7 cellular contexts compared by ENCODE assay signal in the genomic region with DNA sequence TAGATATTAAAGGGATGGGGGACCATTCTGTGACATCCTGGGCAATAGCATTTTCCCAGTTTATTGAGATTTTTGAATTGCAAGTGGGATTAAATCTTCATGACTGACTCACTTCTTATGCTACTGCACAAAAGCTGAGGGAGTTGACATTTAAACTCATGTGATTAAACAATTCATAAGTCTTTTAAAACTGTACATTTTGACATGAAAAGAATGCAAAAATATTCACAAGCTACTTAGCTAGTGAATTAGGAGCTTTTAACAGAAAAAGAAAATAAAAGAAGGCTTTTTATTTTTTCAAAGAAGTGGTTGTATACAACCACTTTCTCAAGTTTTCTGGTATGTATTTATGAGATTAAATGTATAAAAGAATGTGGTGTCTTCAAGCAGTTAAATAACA.
A peak's percentile ranks its signal among the peaks of the same experiment; 100 is the strongest.
DNase-seq lines count a peak whose midpoint lies in the region; ATAC-seq and TF ChIP-seq lines count a peak whose summit lies in the region.
"Not testable (repeated sequence)": the region's sequence is repeated elsewhere in the genome, so short reads cannot be mapped to it uniquely, and the experiment has no call there.

No MANE protein-coding gene starts in this region.

- not testable (repeated sequence) for H2BK120ac ChIP-seq in IMR-90 (ENCODE audit: low read depth, low read length)

- not testable (repeated sequence) for H3K9me3 ChIP-seq in IMR-90 (ENCODE audit: control insufficient read depth, insufficient read depth, low read length); hepatocyte (ENCODE audit: low read depth); psoas muscle; thoracic aorta

- dilution Hi-C loops in IMR-90 (cut with HindIII; ENCODE audit: low sequenced_read_pairs, unreplicated experiment): not testable (repeated sequence)

- H3K27ac ChIP-seq in IMR-90 (ENCODE audit: insufficient read depth, low read length); hepatocyte: not testable (repeated sequence)
- peak overlapping the region; percentile 4 for H3K27ac ChIP-seq in psoas muscle
- peak overlapping the region in 1 of 2 donors; percentile 60 for H3K27ac ChIP-seq in thoracic aorta

- not testable (repeated sequence) for H3K4me3 ChIP-seq in IMR-90 (ENCODE audit: insufficient read depth, low read depth, low read length); choroid plexus epithelial cell (ENCODE audit: low read depth, low read length); hepatocyte; psoas muscle
- peak overlapping the region; percentile 66 for H3K4me3 ChIP-seq in thoracic aorta

- H3K9me2 ChIP-seq in hepatocyte (replicated peaks; ENCODE audit: insufficient read depth): not testable (repeated sequence)

- not testable (repeated sequence) for H2AK9ac ChIP-seq in IMR-90 (replicated peaks; ENCODE audit: low read depth, low read length, poor library complexity)

- not testable (repeated sequence) for H2AFZ ChIP-seq in IMR-90 (replicated peaks; ENCODE audit: low read length, poor library complexity); hepatocyte

- not testable (repeated sequence) for H3K9ac ChIP-seq in IMR-90 (ENCODE audit: low read depth, low read length)

- DNase-seq in EH (ENCODE audit: low read depth): peak; percentile 1
- DNase-seq in IMR-90: peak; percentile 14
- peak; percentile 0 for DNase-seq in choroid plexus epithelial cell (ENCODE audit: low read depth)
- peak; percentile 77 for DNase-seq in foreskin melanocyte
- not testable (repeated sequence) for DNase-seq in hepatocyte (ENCODE audit: low spot score); psoas muscle; thoracic aorta (ENCODE audit: low spot score)

- not testable (repeated sequence) for H2BK15ac ChIP-seq in IMR-90 (ENCODE audit: low read depth, low read length)

- H3K14ac ChIP-seq in IMR-90 (replicated peaks; ENCODE audit: low read depth, low read length): not testable (repeated sequence)

- ATAC-seq in IMR-90 (ENCODE audit: low read depth) (peak; percentile 42; the same call in 1 of the 2 replicates), psoas muscle (peak in 1 of 4 donors; percentile 10)
- not testable (repeated sequence) for ATAC-seq in thoracic aorta (ENCODE audit: insufficient number of reproducible peaks, low FRiP score, low read depth)

- H3K79me2 ChIP-seq in hepatocyte: not testable (repeated sequence)

- not testable (repeated sequence) for H4K5ac ChIP-seq in IMR-90 (ENCODE audit: low read depth, low read length)

- not testable (repeated sequence) for H3K56ac ChIP-seq in IMR-90 (ENCODE audit: extremely low read depth, insufficient read depth, low read length)

- CTCF ChIA-PET in IMR-90 (lab: Yijun Ruan, JAX): not testable (repeated sequence)

- H3K4ac ChIP-seq in IMR-90 (ENCODE audit: low read depth, low read length): not testable (repeated sequence)

- not testable (repeated sequence) for H2AK5ac ChIP-seq in IMR-90 (ENCODE audit: low read depth, low read length)

- not testable (repeated sequence) for H3K27me3 ChIP-seq in IMR-90 (ENCODE audit: control insufficient read depth, insufficient read depth, low read length); hepatocyte; psoas muscle (ENCODE audit: insufficient read depth in 3 of 3, low read length in 2 of 3); thoracic aorta (replicated peaks; ENCODE audit: insufficient read depth)

- not testable (repeated sequence) for H4K20me1 ChIP-seq in IMR-90 (ENCODE audit: insufficient read depth, low read length); hepatocyte (ENCODE audit: insufficient read depth, poor library complexity, severe bottlenecking)

- not testable (repeated sequence) for H3K4me1 ChIP-seq in IMR-90 (ENCODE audit: control insufficient read depth, insufficient read depth, low read length); hepatocyte (ENCODE audit: insufficient read depth); psoas muscle; thoracic aorta (ENCODE audit: control insufficient read depth in 1 of 2, low read depth in 2 of 2)

- intact Hi-C loops in IMR-90 (cut with micrococcal nuclease); psoas muscle (cut with DNase I): not testable (repeated sequence)

- not testable (repeated sequence) for TF ChIP-seq POLR2A in IMR-90 (IDR thresholded peaks at IDR 0.05; ENCODE audit: low read depth, low read length)

- TF ChIP-seq RAD21 in IMR-90 (IDR thresholded peaks at IDR 0.05; ENCODE audit: low read length): not testable (repeated sequence)

- not testable (repeated sequence) for H3K18ac ChIP-seq in IMR-90 (ENCODE audit: low read depth, low read length)

- in situ Hi-C loops in IMR-90 (cut with MboI; ENCODE audit: low sequenced_read_pairs): not testable (repeated sequence)

- H2BK5ac ChIP-seq in IMR-90 (ENCODE audit: low read depth, low read length, poor library complexity, severe bottlenecking): not testable (repeated sequence)

- not testable (repeated sequence) for H3K36me3 ChIP-seq in IMR-90 (ENCODE audit: control insufficient read depth, insufficient read depth, low read length); hepatocyte (replicated peaks; ENCODE audit: insufficient read depth, low read depth); psoas muscle (ENCODE audit: insufficient read depth in 1 of 2, low read depth in 1 of 2); thoracic aorta

- not testable (repeated sequence) for H3K4me2 ChIP-seq in IMR-90 (ENCODE audit: low read depth, low read length)
- peak overlapping the region; percentile 11 for H3K4me2 ChIP-seq in hepatocyte

- TF ChIP-seq CTCF in IMR-90 (conservative IDR thresholded peaks at IDR 0.05; ENCODE audit: low read depth, low read length); choroid plexus epithelial cell (conservative IDR thresholded peaks at IDR 0.05; ENCODE audit: low read depth, low read length); hepatocyte (IDR thresholded peaks at IDR 0.05; ENCODE audit: poor library complexity); psoas muscle (IDR thresholded peaks at IDR 0.05); thoracic aorta (IDR thresholded peaks at IDR 0.05): not testable (repeated sequence)

- H4K91ac ChIP-seq in IMR-90 (ENCODE audit: insufficient read depth, low read depth, low read length): not testable (repeated sequence)

- H3K79me1 ChIP-seq in IMR-90 (ENCODE audit: low read depth in 1 of 2, low read length in 2 of 2): not testable (repeated sequence)

- POLR2A ChIA-PET in IMR-90 (lab: Charles Lee; ENCODE audit: unreplicated experiment): not testable (repeated sequence)

- H2BK20ac ChIP-seq in IMR-90 (ENCODE audit: low read depth, low read length): not testable (repeated sequence)

- not testable (repeated sequence) for H3K9me1 ChIP-seq in IMR-90 (ENCODE audit: insufficient read depth, low read length)

- not testable (repeated sequence) for H3K23ac ChIP-seq in IMR-90 (ENCODE audit: low read depth, low read length)

- not testable (repeated sequence) for BruUV-seq in IMR-90 (replicated peaks; lab: Mats Ljungman, UMichigan)

- not testable (repeated sequence) for H4K8ac ChIP-seq in IMR-90 (ENCODE audit: low read depth in 2 of 2, low read length in 2 of 2)
